ENCODE assay signal across 8 cellular contexts in genomic region chr3:107524214-107525100, GRCh38. TPM values are rescaled to one million over a fixed set of nuclear protein-coding genes. Genes with fewer than 3 reads are reported as not detected.
A peak's percentile ranks its signal among the peaks of the same experiment; 100 is the strongest.
DNase-seq lines count a peak whose midpoint lies in the region; ATAC-seq, FAIRE-seq and TF ChIP-seq lines count a peak whose summit lies in the region.

No MANE protein-coding gene starts in this region.

- H3K36me3 ChIP-seq in Caco-2 (ENCODE audit: control insufficient read depth, insufficient read depth, low read length) (no peaks in the 10 kb centered on the region), GM12878 (ENCODE audit: control insufficient read depth in 2 of 2, insufficient read depth in 2 of 2, low read length in 1 of 2) (no peaks in the 10 kb centered on the region; a peak in 1 of 4 replicates)

- H3K27ac Mint-ChIP-seq in Caco-2 (ENCODE audit: unreplicated experiment) = no peak overlapping the region

- RAD21 ChIA-PET in GM12878 (lab: Charles Lee; ENCODE audit: unreplicated experiment) = interaction anchor here (0.6 to 1.2 kb wide), 3 partner anchors 119 to 159 kb away, joined by 3 to 4 read pairs (median 3); no protein-coding TSS in a partner anchor

- no peak; the same call in 1 of the 3 replicates for ATAC-seq in GM12878
- ATAC-seq in HG03108 (IDR thresholded peaks at IDR 0.05; ENCODE audit: unreplicated experiment) = no peak

- peak overlapping the region; percentile 73 for H3K4me2 ChIP-seq in GM12878 (ENCODE audit: control insufficient read depth, insufficient read depth)

- no peaks in the 10 kb centered on the region; the same call in 1 of the 2 replicates for H3K27me3 ChIP-seq in Caco-2 (replicated peaks; ENCODE audit: control insufficient read depth, insufficient read depth, low read length)
- H3K27me3 ChIP-seq in GM12878 (replicated peaks in 1 of 2; ENCODE audit: control insufficient read depth in 2 of 2, insufficient read depth in 2 of 2, low read length in 1 of 2) = no peaks in the 10 kb centered on the region

- no peak for TF ChIP-seq RAD21 in GM12878 (IDR thresholded peaks at IDR 0.05; ENCODE audit: insufficient read depth, low read depth, low read length)

- intact Hi-C loops in Caco-2 (cut with micrococcal nuclease; ENCODE audit: unreplicated experiment) (loop anchor here (5.0 kb wide), 1 partner anchor 92 kb away; no protein-coding TSS in a partner anchor), GM12878 (cut with micrococcal nuclease; ENCODE audit: unreplicated experiment) (loop anchor here (5.0 to 10.0 kb wide), 2 partner anchors 92 to 290 kb away; no protein-coding TSS in a partner anchor)

- no peak for TF ChIP-seq EP300 in GM12878 (IDR thresholded peaks at IDR 0.05; ENCODE audit: borderline replicate concordance in 1 of 2, control insufficient read depth in 1 of 2, low read depth in 2 of 2, low read length in 2 of 2)

- SMC1A ChIA-PET in GM12878 (lab: Charles Lee; ENCODE audit: uncharacterized antibody, unreplicated experiment) = interaction anchor here (1.0 to 1.3 kb wide), 3 partner anchors 9 to 75 kb away, joined by 3 to 9 read pairs (median 4); no protein-coding TSS in a partner anchor

- DNase-seq in Caco-2 (peak; percentile 18 to 41), HTR-8/SVneo (ENCODE audit: insufficient read length, low spot score) (peak; percentile 62), T-helper 9 cell (peak; percentile 58), GM12878 (ENCODE audit: low read depth, low spot score) (no peak), retinal pigment epithelial cell (ENCODE audit: low read depth) (no peak), cortex of kidney (lab: John Stamatoyannopoulos, UW) (no peak)

- peaks cover 31% of the 10 kb centered on the region for H3K79me2 ChIP-seq in GM12878 (ENCODE audit: control insufficient read depth, insufficient read depth, low read length)

- H3K27me3 Mint-ChIP-seq in Caco-2 (ENCODE audit: insufficient read depth, unreplicated experiment) = peaks cover 22% of the 10 kb centered on the region

- peak overlapping the region; percentile 83 for H3K9ac ChIP-seq in GM12878 (ENCODE audit: control insufficient read depth, insufficient read depth, low read length)

- H2AFZ ChIP-seq in GM12878 (ENCODE audit: control insufficient read depth, low read depth, low read length) = peak overlapping the region; percentile 75

- H3K4me3 Mint-ChIP-seq in Caco-2 (ENCODE audit: unreplicated experiment) = peak overlapping the region; percentile 82

- peaks cover 4% of the 10 kb centered on the region for H3K4me1 Mint-ChIP-seq in Caco-2 (ENCODE audit: low read depth, unreplicated experiment)

- in situ Hi-C loops in GM12878 (cut with MboI) = no loop called here

- H3K4me3 ChIP-seq in Caco-2 (ENCODE audit: low read depth, low read length) = peak overlapping the region; percentile 77
- H3K4me3 ChIP-seq in GM12878 = peak overlapping the region; percentile 85
- H3K4me3 ChIP-seq in iPS-11a (ENCODE audit: low read depth, low read length) = peak overlapping the region; percentile 84
- H3K4me3 ChIP-seq in retinal pigment epithelial cell (ENCODE audit: low read length) = peak overlapping the region; percentile 79

- no peaks in the 10 kb centered on the region for H4K20me1 ChIP-seq in GM12878 (ENCODE audit: control insufficient read depth, insufficient read depth)

- H3K9me3 ChIP-seq in Caco-2 (no peaks in the 10 kb centered on the region), GM12878 (replicated peaks; ENCODE audit: control insufficient read depth, insufficient read depth, low read length) (no peaks in the 10 kb centered on the region)

- under 1% methylated on average over 20 of the region's 47 CpGs for WGBS in GM12878 (ENCODE audit: insufficient coverage, insufficient replicate concordance, low lambda C conversion rate, missing lambda C conversion rate)

- FAIRE-seq in HTR-8/SVneo (lab: Jason Lieb, UNC) (no peak), GM12878 (lab: Jason Lieb, UNC) (no peak)

- peaks cover 6% of the 10 kb centered on the region for H3K36me3 Mint-ChIP-seq in Caco-2 (ENCODE audit: insufficient read depth, unreplicated experiment)

- POLR2A ChIA-PET in Caco-2 (lab: Charles Lee) (no interaction called here), GM12878 (lab: Charles Lee) (interaction anchor here (0.7 to 1.0 kb wide), 2 partner anchors 14 to 74 kb away, joined by 3 to 4 read pairs; no protein-coding TSS in a partner anchor)

- peak; percentile 73 for TF ChIP-seq POLR2A in GM12878 (IDR thresholded peaks at IDR 0.05; ENCODE audit: low read depth, low read length)

- no peaks in the 10 kb centered on the region for H3K4me1 ChIP-seq in Caco-2
- peaks cover 10% of the 10 kb centered on the region; the same call in 1 of the 2 replicates for H3K4me1 ChIP-seq in GM12878 (ENCODE audit: control insufficient read depth, insufficient read depth, low read length)

- BruUV-seq in Caco-2 (replicated peaks; lab: Mats Ljungman, UMichigan) (no TSS peak), GM12878 (replicated peaks; lab: Mats Ljungman, UMichigan) (no TSS peak)

- peak overlapping the region; percentile 84 for H3K27ac ChIP-seq in GM12878 (ENCODE audit: control insufficient read depth, insufficient read depth)

- H3K9me3 Mint-ChIP-seq in Caco-2 (ENCODE audit: unreplicated experiment) = no peaks in the 10 kb centered on the region

- TF ChIP-seq CTCF in Caco-2 (IDR thresholded peaks at IDR 0.05; ENCODE audit: insufficient read depth in 1 of 2, low read depth in 1 of 2, low read length in 1 of 2, severe bottlenecking in 1 of 2, unreplicated experiment in 1 of 2) (no peak), GM12878 (IDR thresholded peaks at IDR 0.05 in 2 of 3, conservative IDR thresholded peaks at IDR 0.05 in 1 of 3; ENCODE audit: control insufficient read depth in 2 of 3, extremely low read depth in 1 of 3, insufficient read depth in 1 of 3, low read depth in 3 of 3, low read length in 3 of 3) (no peak), retinal pigment epithelial cell (conservative IDR thresholded peaks at IDR 0.05; ENCODE audit: low read depth, low read length) (no peak)

- CTCF ChIA-PET in Caco-2 (lab: Charles Lee) = no interaction called here
- CTCF ChIA-PET in GM12878 (lab: Yijun Ruan, JAX) = interaction anchor here (0.8 to 0.9 kb wide), 2 partner anchors 21 to 120 kb away, joined by 3 to 4 read pairs; no protein-coding TSS in a partner anchor

TF ChIP-seq in GM12878, 131 proteins besides CTCF, POLR2A, EP300 and RAD21 (continues in another document):
- no peak for TF ChIP-seq ZZZ3 (IDR thresholded peaks at IDR 0.05; ENCODE audit: control insufficient read depth, insufficient read length, low read depth)
- TF ChIP-seq WRNIP1 (IDR thresholded peaks at IDR 0.05; ENCODE audit: borderline replicate concordance, low read depth, low read length) = no peak
- no peak for TF ChIP-seq TARDBP (IDR thresholded peaks at IDR 0.05; ENCODE audit: borderline replicate concordance)
- TF ChIP-seq GABPA (IDR thresholded peaks at IDR 0.05; ENCODE audit: low read depth) = no peak
- no peak for TF ChIP-seq NR2C2 (IDR thresholded peaks at IDR 0.05; ENCODE audit: borderline replicate concordance, control insufficient read depth, insufficient read length, low read depth)
- TF ChIP-seq, protein P1, sequence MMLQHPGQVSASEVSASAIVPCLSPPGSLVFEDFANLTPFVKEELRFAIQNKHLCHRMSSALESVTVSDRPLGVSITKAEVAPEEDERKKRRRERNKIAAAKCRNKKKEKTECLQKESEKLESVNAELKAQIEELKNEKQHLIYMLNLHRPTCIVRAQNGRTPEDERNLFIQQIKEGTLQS (IDR thresholded peaks at IDR 0.05; ENCODE audit: borderline replicate concordance, extremely low read depth, low read depth, low read length) = no peak
- TF ChIP-seq SREBF2 (IDR thresholded peaks at IDR 0.05; ENCODE audit: low read length) = no peak
- TF ChIP-seq, protein P2, sequence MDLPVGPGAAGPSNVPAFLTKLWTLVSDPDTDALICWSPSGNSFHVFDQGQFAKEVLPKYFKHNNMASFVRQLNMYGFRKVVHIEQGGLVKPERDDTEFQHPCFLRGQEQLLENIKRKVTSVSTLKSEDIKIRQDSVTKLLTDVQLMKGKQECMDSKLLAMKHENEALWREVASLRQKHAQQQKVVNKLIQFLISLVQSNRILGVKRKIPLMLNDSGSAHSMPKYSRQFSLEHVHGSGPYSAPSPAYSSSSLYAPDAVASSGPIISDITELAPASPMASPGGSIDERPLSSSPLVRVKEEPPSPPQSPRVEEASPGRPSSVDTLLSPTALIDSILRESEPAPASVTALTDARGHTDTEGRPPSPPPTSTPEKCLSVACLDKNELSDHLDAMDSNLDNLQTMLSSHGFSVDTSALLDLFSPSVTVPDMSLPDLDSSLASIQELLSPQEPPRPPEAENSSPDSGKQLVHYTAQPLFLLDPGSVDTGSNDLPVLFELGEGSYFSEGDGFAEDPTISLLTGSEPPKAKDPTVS (IDR thresholded peaks at IDR 0.05; ENCODE audit: low read depth, low read length) = no peak

RNA-seq across cellular contexts. Expression of gene BBX, which starts 1.7 kb away (rescaled TPM):
- total RNA-seq in Caco-2 (2022) = 2.6 TPM in 2 replicates
- 194 and 197 TPM in 2 replicates for total RNA-seq in GM12878 (2013; cell fraction: nucleolus; rRNA removed)
- total RNA-seq in GM12878 (2014; rRNA removed) = 25.5 and 29.6 TPM in 2 replicates
- total RNA-seq in GM12878 (2014; rRNA removed; fragmentation: Illumina TruSeq; extraction: Trizol) = 30.1 and 32.1 TPM in 2 replicates
- total RNA-seq in GM12878 (2021) = 25.4 and 31.8 TPM in 2 replicates
- 7.4 TPM for polyA plus RNA-seq in GM12878 (2011; ENCODE audit: low read depth)
- polyA plus RNA-seq in GM12878 (2011; rRNA removed) = 37.6 and 56.0 TPM in 2 replicates
- 22.7 and 23.3 TPM in 2 replicates for polyA plus RNA-seq in GM12878 (2011; cell fraction: cytosol; rRNA removed)
- 36.7 and 42.0 TPM in 2 replicates for polyA plus RNA-seq in GM12878 (2011; cell fraction: nucleus; rRNA removed)
- 10.6 and 13.3 TPM in 2 replicates for polyA plus RNA-seq in GM12878 (2012)
- polyA plus RNA-seq in GM12878 (2014; fragmentation: Illumina TruSeq; extraction: Trizol) = 23.7 and 25.3 TPM in 2 replicates
- polyA plus RNA-seq in GM12878 (2014; fragmentation: Nextera tagmentation; extraction: Ambion mirVana) = 10 to 100 TPM; 17.5 to 37.3 TPM
- polyA plus RNA-seq in GM12878 (2014; rRNA removed) = 13.3 and 16.0 TPM in 2 replicates
- 10 to 100 TPM; 36.7 to 38.5 TPM for polyA plus RNA-seq in GM12878 (2016; fragmentation: Nextera tagmentation; extraction: Ambion mirVana)
- polyA minus RNA-seq in GM12878 (2011; rRNA and poly(A)+ RNA removed) = 94.7 and 99.3 TPM in 2 replicates
- 20.4 and 27.5 TPM in 2 replicates for polyA minus RNA-seq in GM12878 (2011; cell fraction: cytosol; rRNA and poly(A)+ RNA removed)
- 120 and 178 TPM in 2 replicates for polyA minus RNA-seq in GM12878 (2011; cell fraction: nucleus; rRNA and poly(A)+ RNA removed)

Comparison
In these comparisons a context has a peak if more than half of its experiments do, and no peak if none do; other contexts are left out.
1. DNase-seq: peak in Caco-2 (2 of 2), HTR-8/SVneo (single experiment) and T-helper 9 cell (single experiment); none in GM12878 (single experiment), retinal pigment epithelial cell (single experiment) and cortex of kidney (single experiment).
2. Peak in every context shown above with its lines, with median percentiles within 50 percentile points of each other: H3K4me3 ChIP-seq.